Comparison of ENCODE assay signal across 18 cellular contexts in genomic region chr17:72684405-72685020, GRCh38.
DNase-seq lines count a peak whose midpoint lies in the region; ATAC-seq and TF ChIP-seq lines count a peak whose summit lies in the region.
"Had no signal": no experiment of that assay in that cellular context is flagged by ENCODE, and none has a peak within 500 bp of the region (broad histone marks: within the 10 kb centered on the region; RNA-seq: fewer than 3 reads in every experiment).

No MANE protein-coding gene starts in this region.

- H3K9me2 ChIP-seq in GM23338 (ENCODE audit: insufficient read depth), result no peaks in the 10 kb centered on the region

- H3K36me3 ChIP-seq in esophagus (ENCODE audit: control insufficient read depth in 2 of 2, insufficient read depth in 2 of 2, low read length in 1 of 2) (no peaks in the 10 kb centered on the region), GM23338 (ENCODE audit: insufficient read depth) (no peaks in the 10 kb centered on the region)
- H3K36me3 ChIP-seq: adrenal gland, HAP-1, suprapubic skin had no signal

- WGBS in esophagus, 2 donors, result 85 to 89% methylated on average over 11 of the region's 11 CpGs

- no peaks in the 10 kb centered on the region for H3K79me2 ChIP-seq in GM23338 (replicated peaks; ENCODE audit: insufficient read depth)

- H3K4me1 ChIP-seq in esophagus (ENCODE audit: control insufficient read depth in 2 of 2, insufficient read depth in 2 of 2, low read length in 1 of 2) (peaks cover 0 to 19% of the 10 kb centered on the region in 2 donors), GM23338 (ENCODE audit: insufficient read depth) (no peaks in the 10 kb centered on the region)
- H3K4me1 ChIP-seq: HAP-1 had no signal

- H3K4me2 ChIP-seq in GM23338, result no peak overlapping the region

- no peaks in the 10 kb centered on the region for H3K9me3 Mint-ChIP-seq in progenitor cell of endocrine pancreas (ENCODE audit: low read depth)
- no peaks in the 10 kb centered on the region; the same call in 2 of the 3 replicates for H3K9me3 Mint-ChIP-seq in GM23338
- H3K9me3 Mint-ChIP-seq: activated T-helper 17 cell treated with anti-CD3 and anti-CD28 coated beads, Interleukin-2, amount 50 U/mL, for 72 hours had no signal

- H3F3A ChIP-seq in GM23338 (replicated peaks; ENCODE audit: low read depth), result no peaks in the 10 kb centered on the region

- H3K27ac Mint-ChIP-seq in progenitor cell of endocrine pancreas (peak overlapping the region; percentile 90), GM23338 (no peak overlapping the region)
- H3K27ac Mint-ChIP-seq: activated T-helper 17 cell treated with anti-CD3 and anti-CD28 coated beads, Interleukin-2, amount 50 U/mL, for 72 hours had no signal

- H3K36me3 Mint-ChIP-seq in progenitor cell of endocrine pancreas (ENCODE audit: insufficient read depth) (no peaks in the 10 kb centered on the region), GM23338 (ENCODE audit: low read depth) (no peaks in the 10 kb centered on the region)

- H3K4me3 ChIP-seq in esophagus (ENCODE audit: low read depth in 1 of 2, low read length in 2 of 2), result no peak overlapping the region
- H3K4me3 ChIP-seq in GM23338, result no peak overlapping the region
- H3K4me3 ChIP-seq: adrenal gland, HAP-1, suprapubic skin had no signal

- H3K9me3 ChIP-seq in esophagus (ENCODE audit: control insufficient read depth in 2 of 2, insufficient read depth in 1 of 2, low read depth in 1 of 2, low read length in 1 of 2), result peaks cover 0 to 2% of the 10 kb centered on the region in 2 donors
- H3K9me3 ChIP-seq: adrenal gland, HAP-1, suprapubic skin had no signal

- peak; percentile 8 for DNase-seq in COLO668 (lab: John Stamatoyannopoulos, UW; ENCODE audit: unreplicated experiment)
- DNase-seq in M059J (ENCODE audit: low read depth), result peak; percentile 34
- no peak for DNase-seq in progenitor cell of endocrine pancreas (ENCODE audit: low spot score, unreplicated experiment)
- no peak for DNase-seq in iPS-NIHi7 (ENCODE audit: extremely low spot score)
- no peak for DNase-seq in middle frontal gyrus (ENCODE audit: extremely low spot score, low spot score)
- DNase-seq in SK-N-DZ (ENCODE audit: low spot score), result no peak
- DNase-seq in GM23338 (ENCODE audit: low spot score), result no peak
- DNase-seq: cerebellar nuclear complex; foreskin melanocyte; NCI-H2227 treated with DMSO at 0.1 percent for 48 hours; occipital lobe; SHP77 treated with DMSO at 0.1 percent for 48 hours; stimulated activated CD4-positive, alpha-beta T cell treated with anti-CD3 and anti-CD28 coated beads, Interleukin-4, amount 100 ng/mL, for 1 hour had no signal

- no peak for ATAC-seq in GM23338
- ATAC-seq: activated T-helper 17 cell treated with anti-CD3 and anti-CD28 coated beads, Interleukin-2, amount 50 U/mL, for 72 hours had no signal

- H3K27me3 Mint-ChIP-seq in progenitor cell of endocrine pancreas (peaks cover 1% of the 10 kb centered on the region), GM23338 (ENCODE audit: insufficient read depth, low read depth, poor library complexity) (peaks cover 10% of the 10 kb centered on the region)
- H3K27me3 Mint-ChIP-seq: activated T-helper 17 cell treated with anti-CD3 and anti-CD28 coated beads, Interleukin-2, amount 50 U/mL, for 72 hours had no signal

- no peak overlapping the region for H3K4me3 Mint-ChIP-seq in progenitor cell of endocrine pancreas (ENCODE audit: low read depth)
- no peak overlapping the region for H3K4me3 Mint-ChIP-seq in GM23338
- H3K4me3 Mint-ChIP-seq: activated T-helper 17 cell treated with anti-CD3 and anti-CD28 coated beads, Interleukin-2, amount 50 U/mL, for 72 hours had no signal

- H3K4me1 Mint-ChIP-seq in progenitor cell of endocrine pancreas (ENCODE audit: low read depth) (peaks cover 26% of the 10 kb centered on the region), GM23338 (no peaks in the 10 kb centered on the region)

- H3K27me3 ChIP-seq in esophagus (ENCODE audit: control insufficient read depth in 1 of 2, insufficient read depth in 2 of 2, low read length in 2 of 2) (no peaks in the 10 kb centered on the region), GM23338 (ENCODE audit: insufficient read depth) (no peaks in the 10 kb centered on the region)
- H3K27me3 ChIP-seq: adrenal gland, suprapubic skin had no signal

- no peak overlapping the region for H2AFZ ChIP-seq in GM23338

- no peak for TF ChIP-seq CTCF in progenitor cell of endocrine pancreas (IDR thresholded peaks at IDR 0.05; ENCODE audit: unreplicated experiment)
- TF ChIP-seq CTCF in GM23338 (conservative IDR thresholded peaks at IDR 0.05; ENCODE audit: low read depth in 2 of 2), result no peak

- no peaks in the 10 kb centered on the region for H4K20me1 ChIP-seq in GM23338 (replicated peaks; ENCODE audit: insufficient read depth)

- H3K27ac ChIP-seq in esophagus (ENCODE audit: low read depth in 2 of 2, low read length in 1 of 2) (peak overlapping the region; percentile 9 to 34), GM23338 (ENCODE audit: low read depth) (no peak overlapping the region)
- H3K27ac ChIP-seq: adrenal gland, suprapubic skin had no signal

TF ChIP-seq in GM23338, 12 proteins besides CTCF, POLR2A, EP300 and RAD21 (continues in another document):
- TF ChIP-seq STAT1 (IDR thresholded peaks at IDR 0.05; ENCODE audit: unreplicated experiment) (no peak), ZNF114 (CRISPR knock-in tag; IDR thresholded peaks at IDR 0.05) (no peak), NANOG (IDR thresholded peaks at IDR 0.05; ENCODE audit: borderline replicate concordance) (no peak), EZH2 (IDR thresholded peaks at IDR 0.05; ENCODE audit: low read depth, unreplicated experiment) (no peak), POLR2AphosphoS5 (IDR thresholded peaks at IDR 0.05; ENCODE audit: low read depth) (no peak), ZNF462 (CRISPR knock-in tag; IDR thresholded peaks at IDR 0.05) (no peak), ETS1 (IDR thresholded peaks at IDR 0.05) (no peak), EZH2phosphoT487 (IDR thresholded peaks at IDR 0.05; ENCODE audit: unreplicated experiment) (no peak)

Comparison
In these comparisons a context has a peak if more than half of its experiments do, and no peak if none do; other contexts are left out.
1. DNase-seq: peak in COLO668 (single experiment) and M059J (single experiment); none in progenitor cell of endocrine pancreas (single experiment), iPS-NIHi7 (single experiment), middle frontal gyrus (single experiment), SK-N-DZ (single experiment) and GM23338 (single experiment).